8 cellular contexts compared by ENCODE assay signal in genomic region chr1:144009410-144009809, GRCh38. TPM values are rescaled to one million over a fixed set of nuclear protein-coding genes. Genes with fewer than 3 reads are reported as not detected.
DNase-seq lines count a peak whose midpoint lies in the region; ATAC-seq and TF ChIP-seq lines count a peak whose summit lies in the region.
"Not testable (repeated sequence)": the region's sequence is repeated elsewhere in the genome, so short reads cannot be mapped to it uniquely, and the experiment has no call there.
"Had no signal": no experiment of that assay in that cellular context is flagged by ENCODE, and none has a peak within 500 bp of the region (broad histone marks: within the 10 kb centered on the region; RNA-seq: fewer than 3 reads in every experiment).

No MANE protein-coding gene starts in this region.

- not testable (repeated sequence) for DNase-seq in activated CD4-positive, alpha-beta T cell treated with anti-CD3 and anti-CD28 coated beads for 36 hours; lung (ENCODE audit: low spot score)

- not testable (repeated sequence) for H3K4me3 Mint-ChIP-seq in activated CD4-positive, alpha-beta T cell treated with anti-CD3 and anti-CD28 coated beads for 36 hours

- H3K36me3 Mint-ChIP-seq in activated CD4-positive, alpha-beta T cell treated with anti-CD3 and anti-CD28 coated beads for 36 hours (ENCODE audit: low read depth), result not testable (repeated sequence)

- H3K9me3 ChIP-seq in lung (ENCODE audit: control insufficient read depth in 2 of 2, insufficient read depth in 1 of 2, low read length in 1 of 2), result not testable (repeated sequence)

- not testable (repeated sequence) for TF ChIP-seq CTCF in lung (IDR thresholded peaks at IDR 0.05; ENCODE audit: control extremely low read depth, extremely low read depth)

- ATAC-seq in GM18870 (IDR thresholded peaks at IDR 0.05; ENCODE audit: unreplicated experiment), result peak; percentile 59
- peak; percentile 37 for ATAC-seq in GM19468 (IDR thresholded peaks at IDR 0.05; ENCODE audit: extremely low read depth, unreplicated experiment)
- peak; percentile 34 for ATAC-seq in GM21737 (IDR thresholded peaks at IDR 0.05; ENCODE audit: unreplicated experiment)
- ATAC-seq in HG03045 (IDR thresholded peaks at IDR 0.05; ENCODE audit: unreplicated experiment), result peak; percentile 54
- ATAC-seq in HG03469 (IDR thresholded peaks at IDR 0.05; ENCODE audit: unreplicated experiment), result peak; percentile 37
- ATAC-seq in activated CD4-positive, alpha-beta T cell treated with anti-CD3 and anti-CD28 coated beads for 36 hours, result peak; percentile 42
- ATAC-seq in lung (ENCODE audit: insufficient read depth, low FRiP score), result peak; percentile 39

- not testable (repeated sequence) for H3K27ac ChIP-seq in lung (ENCODE audit: low read depth in 1 of 2, low read length in 1 of 2)

- no CpG with 5 or more reads among the region's 3 CpGs for WGBS in lung, 2 donors

- not testable (repeated sequence) for H3K9me3 Mint-ChIP-seq in activated CD4-positive, alpha-beta T cell treated with anti-CD3 and anti-CD28 coated beads for 36 hours (ENCODE audit: low read depth)

- not testable (repeated sequence) for H3K4me1 ChIP-seq in lung (ENCODE audit: control insufficient read depth in 2 of 2, insufficient read depth in 2 of 2, low read length in 2 of 2)

- CTCF ChIA-PET in activated CD4-positive, alpha-beta T cell treated with anti-CD3 and anti-CD28 coated beads for 36 hours (lab: Charles Lee), result not testable (repeated sequence)

- H3K4me1 Mint-ChIP-seq in activated CD4-positive, alpha-beta T cell treated with anti-CD3 and anti-CD28 coated beads for 36 hours, result not testable (repeated sequence)

- not testable (repeated sequence) for H3K36me3 ChIP-seq in lung (ENCODE audit: control insufficient read depth in 2 of 2, insufficient read depth in 2 of 2, low read length in 2 of 2)

- not testable (repeated sequence) for H3K27me3 ChIP-seq in lung (ENCODE audit: control insufficient read depth, insufficient read depth)

- POLR2A ChIA-PET in activated CD4-positive, alpha-beta T cell treated with anti-CD3 and anti-CD28 coated beads for 36 hours (lab: Charles Lee), result not testable (repeated sequence)

- H3K4me3 ChIP-seq in lung, result not testable (repeated sequence)

- H3K27me3 Mint-ChIP-seq in activated CD4-positive, alpha-beta T cell treated with anti-CD3 and anti-CD28 coated beads for 36 hours, result not testable (repeated sequence)

- H3K27ac Mint-ChIP-seq in activated CD4-positive, alpha-beta T cell treated with anti-CD3 and anti-CD28 coated beads for 36 hours, result not testable (repeated sequence)

- intact Hi-C loops in activated CD4-positive, alpha-beta T cell treated with anti-CD3 and anti-CD28 coated beads for 36 hours (cut with DNase I, micrococcal nuclease), result not testable (repeated sequence)

RNA-seq across cellular contexts. Expression of gene FAM72C, which starts 37.6 kb away (rescaled TPM):
- total RNA-seq in activated CD4-positive, alpha-beta T cell treated with anti-CD3 and anti-CD28 coated beads for 36 hours, result 10 to 100 TPM; 15.3 to 25.5 TPM
- 1 to 10 TPM in 1 of 2 donors, under 1 TPM in 1; 0.09 to 1.5 TPM for total RNA-seq in lung
- polyA plus RNA-seq in lung, result under 1 TPM; 0.28 to 0.39 TPM
- total RNA-seq: lower lobe of right lung had no signal

Comparison
In these comparisons a context has a peak if more than half of its experiments do, and no peak if none do; other contexts are left out.
1. RNA of gene FAM72C, which starts 37.6 kb away (total RNA-seq): 15.3 to 25.5 TPM in activated CD4-positive, alpha-beta T cell treated with anti-CD3 and anti-CD28 coated beads for 36 hours; 0.09 to 1.5 TPM in lung; every median in the first group is over 4 times any median in the second.
2. Peak in every context shown above with its lines, with median percentiles within 50 percentile points of each other: ATAC-seq.